ENCODE assay signal across 21 cellular contexts in genomic region chr9:36278243-36278642, GRCh38.
"Had no signal": no experiment of that assay in that cellular context is flagged by ENCODE, and none has a peak within 500 bp of the region (broad histone marks: within the 10 kb centered on the region; RNA-seq: fewer than 3 reads in every experiment).

No MANE protein-coding gene starts in this region.

- H3K4me1 ChIP-seq: right atrium auricular region, suprapubic skin, upper lobe of right lung had no signal

- H3K27me3 ChIP-seq: ovary, right atrium auricular region, suprapubic skin, tibial artery, upper lobe of right lung had no signal

- H3K27ac ChIP-seq: left ventricle myocardium inferior, ovary, right atrium auricular region, skin epidermis, suprapubic skin, thoracic aorta, tibial artery, upper lobe of right lung had no signal

- DNase-seq: islet precursor cell; left ventricle myocardium inferior; mesendoderm; naive B cell; natural killer cell; ovary; stimulated activated CD4-positive, alpha-beta T cell treated with anti-CD3 and anti-CD28 coated beads, Interleukin-12 subunit alpha, Interleukin-12 subunit beta, amount 100 ng/mL, for 4 hours; stimulated activated CD4-positive, alpha-beta T cell treated with anti-CD3 and anti-CD28 coated beads, Interleukin-15, amount 100 ng/mL, for 24 hours; stimulated activated CD4-positive, alpha-beta T cell treated with anti-CD3 and anti-CD28 coated beads, Interleukin-2, amount 100 ng/mL, for 24 hours; stimulated activated CD4-positive, alpha-beta T cell treated with anti-CD3 and anti-CD28 coated beads, Interleukin-4, amount 100 ng/mL, for 1 hour; stimulated activated naive B cell treated with anti-CD40 and anti-IgM and Interleukin-4, amounts not matched to agents 10 μg/mL and 1 μg/mL and 100 μg/mL, for 72 hours; stimulated activated naive CD8-positive, alpha-beta T cell treated with anti-CD3 and anti-CD28 coated beads, Interleukin-15, Interleukin-2, amounts not matched to agents 100 U/mL and 50 U/mL, for 24 hours; tibial artery; upper lobe of right lung had no signal

- FAIRE-seq: urothelium cell line had no signal

- H3K36me3 ChIP-seq: left ventricle myocardium inferior, ovary, right atrium auricular region, suprapubic skin, thoracic aorta, tibial artery, upper lobe of right lung had no signal

- H3K4me3 ChIP-seq: left ventricle myocardium inferior, lung, ovary, right atrium auricular region, skin epidermis, suprapubic skin, thoracic aorta, tibial artery, upper lobe of right lung had no signal

- H3K9me3 ChIP-seq: left ventricle myocardium inferior, ovary, right atrium auricular region, suprapubic skin, thoracic aorta, tibial artery, upper lobe of right lung had no signal

- ATAC-seq: natural killer cell; sciatic nerve; stimulated activated naive B cell treated with anti-CD40 and anti-IgM and Interleukin-4, amounts not matched to agents 10 μg/mL and 1 μg/mL and 100 μg/mL, for 72 hours; stimulated activated naive CD8-positive, alpha-beta T cell treated with anti-CD3 and anti-CD28 coated beads, Interleukin-15, Interleukin-2, amounts not matched to agents 100 U/mL and 50 U/mL, for 24 hours; upper lobe of right lung had no signal
